Comparison of ENCODE assay signal across 27 cellular contexts in the genomic region with DNA sequence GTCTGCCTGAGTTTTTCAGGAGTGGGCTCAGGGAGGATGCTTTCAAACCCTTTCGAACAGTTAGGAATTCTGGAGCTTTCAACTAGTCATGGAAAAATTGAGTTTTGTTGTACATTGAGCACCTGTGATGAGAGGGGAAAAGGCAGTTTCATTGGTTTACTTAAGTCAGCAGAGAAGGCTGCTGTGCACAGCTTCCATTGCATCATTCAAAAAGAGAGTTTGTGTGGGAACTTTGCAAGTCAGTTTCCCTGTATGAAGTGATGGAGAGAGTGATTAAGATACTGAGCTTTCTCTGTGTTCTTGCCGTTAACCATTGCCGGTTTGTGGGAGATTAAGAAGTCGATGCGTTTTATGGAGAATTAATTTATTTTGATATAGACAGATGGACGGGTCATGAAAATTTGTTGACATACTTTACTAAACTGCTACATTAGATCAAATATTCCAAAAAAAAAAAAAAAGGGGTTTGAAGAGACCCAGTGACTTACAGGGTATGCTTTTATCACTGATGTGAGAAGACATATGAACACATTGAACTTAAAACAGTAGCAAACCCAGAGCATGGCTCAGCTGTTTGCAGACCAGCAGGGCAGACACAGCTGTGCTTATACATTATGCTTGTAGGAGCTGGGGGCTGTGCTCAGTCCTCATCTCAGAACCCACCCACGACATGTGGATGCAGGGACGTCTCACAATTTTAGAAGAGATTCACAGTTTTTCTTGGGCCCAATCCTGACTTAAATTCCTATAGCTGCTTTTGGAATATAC.
DNase-seq lines count a peak whose midpoint lies in the region; ATAC-seq lines count a peak whose summit lies in the region.
"Had no signal": no experiment of that assay in that cellular context is flagged by ENCODE, and none has a peak within 500 bp of the region (broad histone marks: within the 10 kb centered on the region; RNA-seq: fewer than 3 reads in every experiment).

No MANE protein-coding gene starts in this region.

- no peak overlapping the region for H2BK5ac ChIP-seq in mesendoderm (ENCODE audit: low read length)

- H3K27me3 ChIP-seq in mesendoderm (ENCODE audit: insufficient read depth, low read length, poor library complexity) = no peaks in the 10 kb centered on the region
- H3K27me3 ChIP-seq: gastrocnemius medialis, hepatocyte, left lung, MG63, stomach, tibial nerve had no signal

- H3K4ac ChIP-seq in mesendoderm (ENCODE audit: low read depth, low read length) = no peak overlapping the region

- H3K4me1 ChIP-seq in mesendoderm (ENCODE audit: control insufficient read depth, low read depth, low read length) = peaks cover 28% of the 10 kb centered on the region
- H3K4me1 ChIP-seq: gastrocnemius medialis had no signal

- peak overlapping the region; percentile 62 for H2AK5ac ChIP-seq in mesendoderm (ENCODE audit: low read length)

- no peaks in the 10 kb centered on the region for H3K36me3 ChIP-seq in mesendoderm (ENCODE audit: control insufficient read depth, insufficient read depth, low read length)
- H3K36me3 ChIP-seq: gastrocnemius medialis, left lung, MG63, stomach, tibial nerve had no signal

- H2BK120ac ChIP-seq in mesendoderm (ENCODE audit: low read depth, low read length) = peak overlapping the region; percentile 49

- peaks cover 3% of the 10 kb centered on the region for H3K9me3 Mint-ChIP-seq in stimulated activated naive CD8-positive, alpha-beta T cell treated with anti-CD3 and anti-CD28 coated beads, Interleukin-15, Interleukin-2, amounts not matched to agents 100 ng/mL and 50 ng/mL, for 24 hours
- no peaks in the 10 kb centered on the region for H3K9me3 Mint-ChIP-seq in stimulated activated naive CD8-positive, alpha-beta T cell treated with anti-CD3 and anti-CD28 coated beads, Interleukin-15, amount 100 ng/mL, for 72 hours
- H3K9me3 Mint-ChIP-seq in activated naive CD8-positive, alpha-beta T cell treated with anti-CD3 and anti-CD28 coated beads, Interleukin-2, amount 50 U/mL, for 24 hours = no peaks in the 10 kb centered on the region
- H3K9me3 Mint-ChIP-seq: dendritic cell treated with granulocyte-macrophage colony-stimulating factor and Interleukin-4, amounts not matched to agents 40 ng/mL and 50 ng/mL, for 4 days; naive B cell had no signal

- no peak overlapping the region for H3K27ac ChIP-seq in mesendoderm (ENCODE audit: low read depth, low read length)
- H3K27ac ChIP-seq: gastrocnemius medialis, hepatocyte, left lung, tibial nerve had no signal

- no peak for DNase-seq in stimulated activated naive CD8-positive, alpha-beta T cell treated with anti-CD3 and anti-CD28 coated beads, Interleukin-15, amount 100 ng/mL, for 72 hours
- DNase-seq in activated naive CD8-positive, alpha-beta T cell treated with anti-CD3 and anti-CD28 coated beads, Interleukin-2, amount 50 U/mL, for 24 hours = no peak
- DNase-seq in mesendoderm (no peak), NCI-H1694 treated with DMSO at 0.1 percent for 48 hours (lab: John Stamatoyannopoulos, UW) (no peak), OCI-M2 (lab: John Stamatoyannopoulos, UW; ENCODE audit: unreplicated experiment) (no peak)
- DNase-seq in stimulated activated CD4-positive, alpha-beta T cell treated with anti-CD3 and anti-CD28 coated beads, Interleukin-4, amount 100 ng/mL, for 4 hours = no peak
- DNase-seq: ACHN; activated CD4-positive, alpha-beta T cell treated with anti-CD3 and anti-CD28 coated beads for 1 hour; activated naive CD4-positive, alpha-beta T cell treated with anti-CD3 and anti-CD28 coated beads, Interleukin-2, amount 10 ng/mL, durations not matched to agents 7 days and 5 days; anterior cingulate cortex; COR-L47; gastrocnemius medialis; GDM1; HCEC 1CT; KBM-7; left lung; MG63; naive B cell; NCI-H2029 treated with DMSO at 0.1 percent for 48 hours; NCI-H226; NCI-H69; occipital lobe; stomach had no signal

- peaks cover 24% of the 10 kb centered on the region for H3K79me2 ChIP-seq in mesendoderm (ENCODE audit: control insufficient read depth, insufficient read depth, low read length)
- H3K79me2 ChIP-seq: hepatocyte had no signal

- H3K27me3 Mint-ChIP-seq in stimulated activated naive CD8-positive, alpha-beta T cell treated with anti-CD3 and anti-CD28 coated beads, Interleukin-15, Interleukin-2, amounts not matched to agents 100 ng/mL and 50 ng/mL, for 24 hours = peaks cover 12% of the 10 kb centered on the region
- H3K27me3 Mint-ChIP-seq in stimulated activated naive CD8-positive, alpha-beta T cell treated with anti-CD3 and anti-CD28 coated beads, Interleukin-15, amount 100 ng/mL, for 72 hours = peaks cover 7% of the 10 kb centered on the region
- H3K27me3 Mint-ChIP-seq in activated naive CD8-positive, alpha-beta T cell treated with anti-CD3 and anti-CD28 coated beads, Interleukin-2, amount 50 U/mL, for 24 hours = peaks cover 5% of the 10 kb centered on the region
- H3K27me3 Mint-ChIP-seq: dendritic cell treated with granulocyte-macrophage colony-stimulating factor and Interleukin-4, amounts not matched to agents 40 ng/mL and 50 ng/mL, for 4 days; naive B cell had no signal

- no peak overlapping the region for H4K8ac ChIP-seq in mesendoderm (ENCODE audit: low read depth, low read length)

- no peak overlapping the region for H4K5ac ChIP-seq in mesendoderm (ENCODE audit: low read length)

- H3K9ac ChIP-seq in mesendoderm (ENCODE audit: low read length) = no peak overlapping the region

- H3K4me3 ChIP-seq in mesendoderm (ENCODE audit: low read length) = no peak overlapping the region
- H3K4me3 ChIP-seq: gastrocnemius medialis, hepatocyte, left lung, MG63, stomach, tibial nerve had no signal

- H3K79me1 ChIP-seq in mesendoderm (ENCODE audit: low read length) = peaks cover 11% of the 10 kb centered on the region

- peaks cover 25% of the 10 kb centered on the region for H3K4me1 Mint-ChIP-seq in stimulated activated naive CD8-positive, alpha-beta T cell treated with anti-CD3 and anti-CD28 coated beads, Interleukin-15, Interleukin-2, amounts not matched to agents 100 ng/mL and 50 ng/mL, for 24 hours (ENCODE audit: low read depth)
- H3K4me1 Mint-ChIP-seq in stimulated activated naive CD8-positive, alpha-beta T cell treated with anti-CD3 and anti-CD28 coated beads, Interleukin-15, amount 100 ng/mL, for 72 hours = peaks cover 24% of the 10 kb centered on the region
- H3K4me1 Mint-ChIP-seq in activated naive CD8-positive, alpha-beta T cell treated with anti-CD3 and anti-CD28 coated beads, Interleukin-2, amount 50 U/mL, for 24 hours = peaks cover 13% of the 10 kb centered on the region
- H3K4me1 Mint-ChIP-seq: activated naive CD4-positive, alpha-beta T cell treated with anti-CD3 and anti-CD28 coated beads, Interleukin-2, amount 10 ng/mL, durations not matched to agents 7 days and 5 days had no signal

- H3K23ac ChIP-seq in mesendoderm (ENCODE audit: low read length) = no peak overlapping the region

- H3K18ac ChIP-seq in mesendoderm (ENCODE audit: low read length) = no peak overlapping the region

- no peak overlapping the region for H2BK15ac ChIP-seq in mesendoderm (replicated peaks; ENCODE audit: low read depth)

- H3K27ac Mint-ChIP-seq in stimulated activated naive CD8-positive, alpha-beta T cell treated with anti-CD3 and anti-CD28 coated beads, Interleukin-15, Interleukin-2, amounts not matched to agents 100 ng/mL and 50 ng/mL, for 24 hours = peak overlapping the region; percentile 67
- no peak overlapping the region for H3K27ac Mint-ChIP-seq in stimulated activated naive CD8-positive, alpha-beta T cell treated with anti-CD3 and anti-CD28 coated beads, Interleukin-15, amount 100 ng/mL, for 72 hours
- peak overlapping the region; percentile 13 for H3K27ac Mint-ChIP-seq in activated naive CD8-positive, alpha-beta T cell treated with anti-CD3 and anti-CD28 coated beads, Interleukin-2, amount 50 U/mL, for 24 hours
- H3K27ac Mint-ChIP-seq: activated naive CD4-positive, alpha-beta T cell treated with anti-CD3 and anti-CD28 coated beads, Interleukin-2, amount 10 ng/mL, durations not matched to agents 7 days and 5 days; dendritic cell treated with granulocyte-macrophage colony-stimulating factor and Interleukin-4, amounts not matched to agents 40 ng/mL and 50 ng/mL, for 4 days; naive B cell had no signal

- H3K56ac ChIP-seq in mesendoderm (ENCODE audit: low read length) = no peak overlapping the region

- H3K4me3 Mint-ChIP-seq in stimulated activated naive CD8-positive, alpha-beta T cell treated with anti-CD3 and anti-CD28 coated beads, Interleukin-15, Interleukin-2, amounts not matched to agents 100 ng/mL and 50 ng/mL, for 24 hours = no peak overlapping the region
- no peak overlapping the region for H3K4me3 Mint-ChIP-seq in stimulated activated naive CD8-positive, alpha-beta T cell treated with anti-CD3 and anti-CD28 coated beads, Interleukin-15, amount 100 ng/mL, for 72 hours
- no peak overlapping the region for H3K4me3 Mint-ChIP-seq in activated naive CD8-positive, alpha-beta T cell treated with anti-CD3 and anti-CD28 coated beads, Interleukin-2, amount 50 U/mL, for 24 hours
- H3K4me3 Mint-ChIP-seq: activated naive CD4-positive, alpha-beta T cell treated with anti-CD3 and anti-CD28 coated beads, Interleukin-2, amount 10 ng/mL, durations not matched to agents 7 days and 5 days; dendritic cell treated with granulocyte-macrophage colony-stimulating factor and Interleukin-4, amounts not matched to agents 40 ng/mL and 50 ng/mL, for 4 days; naive B cell had no signal

- WGBS in mesendoderm (ENCODE audit: extremely low coverage, insufficient coverage, low lambda C conversion rate) = no CpG with 5 or more reads among the region's 8 CpGs

- H3K36me3 Mint-ChIP-seq in stimulated activated naive CD8-positive, alpha-beta T cell treated with anti-CD3 and anti-CD28 coated beads, Interleukin-15, Interleukin-2, amounts not matched to agents 100 ng/mL and 50 ng/mL, for 24 hours (ENCODE audit: low read depth) = no peaks in the 10 kb centered on the region
- H3K36me3 Mint-ChIP-seq in activated naive CD8-positive, alpha-beta T cell treated with anti-CD3 and anti-CD28 coated beads, Interleukin-2, amount 50 U/mL, for 24 hours (ENCODE audit: low read depth) = no peaks in the 10 kb centered on the region
- H3K36me3 Mint-ChIP-seq: activated naive CD4-positive, alpha-beta T cell treated with anti-CD3 and anti-CD28 coated beads, Interleukin-2, amount 10 ng/mL, durations not matched to agents 7 days and 5 days; naive B cell had no signal

- no peak for ATAC-seq in stimulated activated naive CD8-positive, alpha-beta T cell treated with anti-CD3 and anti-CD28 coated beads, Interleukin-15, amount 100 ng/mL, for 72 hours
- ATAC-seq in activated naive CD8-positive, alpha-beta T cell treated with anti-CD3 and anti-CD28 coated beads, Interleukin-2, amount 50 U/mL, for 24 hours = peak; percentile 65
- ATAC-seq: gastrocnemius medialis, left lung had no signal

- H3K4me2 ChIP-seq in mesendoderm (ENCODE audit: low read length) = no peak overlapping the region
- H3K4me2 ChIP-seq: hepatocyte had no signal

Comparison
In these comparisons a context has a peak if more than half of its experiments do, and no peak if none do; other contexts are left out.
1. H3K27ac Mint-ChIP-seq: peak in stimulated activated naive CD8-positive, alpha-beta T cell treated with anti-CD3 and anti-CD28 coated beads, Interleukin-15, Interleukin-2, amounts not matched to agents 100 ng/mL and 50 ng/mL, for 24 hours (single experiment) and activated naive CD8-positive, alpha-beta T cell treated with anti-CD3 and anti-CD28 coated beads, Interleukin-2, amount 50 U/mL, for 24 hours (single experiment); none in stimulated activated naive CD8-positive, alpha-beta T cell treated with anti-CD3 and anti-CD28 coated beads, Interleukin-15, amount 100 ng/mL, for 72 hours (0 of 2).